1 cellular context compared by ENCODE assay signal in the genomic region with DNA sequence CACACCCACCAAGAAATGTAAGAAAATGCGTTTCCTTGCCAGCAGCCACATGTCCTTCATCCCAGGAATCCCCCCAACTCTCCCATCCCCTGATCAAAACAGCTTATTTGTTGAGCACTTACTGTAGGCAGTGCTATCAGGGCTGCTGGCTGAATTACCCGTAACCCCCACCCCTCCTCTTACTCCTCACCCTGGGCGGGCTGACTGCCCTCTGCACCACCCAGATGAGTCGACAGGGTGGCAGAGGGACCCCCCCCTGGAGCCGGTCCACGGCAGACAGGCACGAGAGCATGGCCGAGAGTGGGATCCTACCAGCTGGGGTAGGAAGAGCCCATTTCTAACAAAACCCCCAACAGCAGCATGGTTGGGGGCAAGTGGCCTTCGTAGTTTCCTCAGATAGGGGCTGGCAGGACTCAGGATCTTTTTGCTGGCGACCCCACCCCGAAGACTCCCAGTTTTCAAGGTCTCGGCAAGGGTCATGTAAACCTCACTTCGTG.
A peak's percentile ranks its signal among the peaks of the same experiment; 100 is the strongest.
TF ChIP-seq lines count a peak whose summit lies in the region.

No MANE protein-coding gene starts in this region.

TF ChIP-seq in K562, 482 proteins besides CTCF, POLR2A, EP300 and RAD21 (continued from another document and continues in another):
- TF ChIP-seq, protein P1, sequence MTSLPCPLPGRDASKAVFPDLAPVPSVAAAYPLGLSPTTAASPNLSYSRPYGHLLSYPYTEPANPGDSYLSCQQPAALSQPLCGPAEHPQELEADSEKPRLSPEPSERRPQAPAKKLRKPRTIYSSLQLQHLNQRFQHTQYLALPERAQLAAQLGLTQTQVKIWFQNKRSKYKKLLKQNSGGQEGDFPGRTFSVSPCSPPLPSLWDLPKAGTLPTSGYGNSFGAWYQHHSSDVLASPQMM (CRISPR knock-in tag; IDR thresholded peaks at IDR 0.05): no peak
- no peak for TF ChIP-seq TEAD4 (IDR thresholded peaks at IDR 0.05; ENCODE audit: low read length)
- no peak for TF ChIP-seq TEAD4 (CRISPR knock-in tag; IDR thresholded peaks at IDR 0.05; ENCODE audit: borderline replicate concordance)
- TF ChIP-seq TCFL5 (CRISPR knock-in tag; conservative IDR thresholded peaks at IDR 0.05): no peak
- no peak for TF ChIP-seq HDAC8 (tag; IDR thresholded peaks at IDR 0.05)
- TF ChIP-seq, protein P2, sequence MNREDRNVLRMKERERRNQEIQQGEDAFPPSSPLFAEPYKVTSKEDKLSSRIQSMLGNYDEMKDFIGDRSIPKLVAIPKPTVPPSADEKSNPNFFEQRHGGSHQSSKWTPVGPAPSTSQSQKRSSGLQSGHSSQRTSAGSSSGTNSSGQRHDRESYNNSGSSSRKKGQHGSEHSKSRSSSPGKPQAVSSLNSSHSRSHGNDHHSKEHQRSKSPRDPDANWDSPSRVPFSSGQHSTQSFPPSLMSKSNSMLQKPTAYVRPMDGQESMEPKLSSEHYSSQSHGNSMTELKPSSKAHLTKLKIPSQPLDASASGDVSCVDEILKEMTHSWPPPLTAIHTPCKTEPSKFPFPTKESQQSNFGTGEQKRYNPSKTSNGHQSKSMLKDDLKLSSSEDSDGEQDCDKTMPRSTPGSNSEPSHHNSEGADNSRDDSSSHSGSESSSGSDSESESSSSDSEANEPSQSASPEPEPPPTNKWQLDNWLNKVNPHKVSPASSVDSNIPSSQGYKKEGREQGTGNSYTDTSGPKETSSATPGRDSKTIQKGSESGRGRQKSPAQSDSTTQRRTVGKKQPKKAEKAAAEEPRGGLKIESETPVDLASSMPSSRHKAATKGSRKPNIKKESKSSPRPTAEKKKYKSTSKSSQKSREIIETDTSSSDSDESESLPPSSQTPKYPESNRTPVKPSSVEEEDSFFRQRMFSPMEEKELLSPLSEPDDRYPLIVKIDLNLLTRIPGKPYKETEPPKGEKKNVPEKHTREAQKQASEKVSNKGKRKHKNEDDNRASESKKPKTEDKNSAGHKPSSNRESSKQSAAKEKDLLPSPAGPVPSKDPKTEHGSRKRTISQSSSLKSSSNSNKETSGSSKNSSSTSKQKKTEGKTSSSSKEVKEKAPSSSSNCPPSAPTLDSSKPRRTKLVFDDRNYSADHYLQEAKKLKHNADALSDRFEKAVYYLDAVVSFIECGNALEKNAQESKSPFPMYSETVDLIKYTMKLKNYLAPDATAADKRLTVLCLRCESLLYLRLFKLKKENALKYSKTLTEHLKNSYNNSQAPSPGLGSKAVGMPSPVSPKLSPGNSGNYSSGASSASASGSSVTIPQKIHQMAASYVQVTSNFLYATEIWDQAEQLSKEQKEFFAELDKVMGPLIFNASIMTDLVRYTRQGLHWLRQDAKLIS (CRISPR knock-in tag; IDR thresholded peaks at IDR 0.05): peak; percentile 55; the same call in 1 of the 2 replicates
- no peak for TF ChIP-seq FOXJ2 (tag; IDR thresholded peaks at IDR 0.05)
- TF ChIP-seq GABPB2 (CRISPR knock-in tag; conservative IDR thresholded peaks at IDR 0.05): no peak
- no peak for TF ChIP-seq TCF3 (CRISPR knock-in tag; IDR thresholded peaks at IDR 0.05)
- TF ChIP-seq NUFIP1 (IDR thresholded peaks at IDR 0.05; ENCODE audit: partially characterized antibody): no peak
- no peak for TF ChIP-seq FOS (IDR thresholded peaks at IDR 0.05; ENCODE audit: extremely low read depth, insufficient read length)
- no peak for TF ChIP-seq ZNF551 (CRISPR knock-in tag; IDR thresholded peaks at IDR 0.05)
- TF ChIP-seq ZNF253 (CRISPR knock-in tag; conservative IDR thresholded peaks at IDR 0.05): no peak
- TF ChIP-seq YBX1 (IDR thresholded peaks at IDR 0.05): no peak
- TF ChIP-seq, protein P3, sequence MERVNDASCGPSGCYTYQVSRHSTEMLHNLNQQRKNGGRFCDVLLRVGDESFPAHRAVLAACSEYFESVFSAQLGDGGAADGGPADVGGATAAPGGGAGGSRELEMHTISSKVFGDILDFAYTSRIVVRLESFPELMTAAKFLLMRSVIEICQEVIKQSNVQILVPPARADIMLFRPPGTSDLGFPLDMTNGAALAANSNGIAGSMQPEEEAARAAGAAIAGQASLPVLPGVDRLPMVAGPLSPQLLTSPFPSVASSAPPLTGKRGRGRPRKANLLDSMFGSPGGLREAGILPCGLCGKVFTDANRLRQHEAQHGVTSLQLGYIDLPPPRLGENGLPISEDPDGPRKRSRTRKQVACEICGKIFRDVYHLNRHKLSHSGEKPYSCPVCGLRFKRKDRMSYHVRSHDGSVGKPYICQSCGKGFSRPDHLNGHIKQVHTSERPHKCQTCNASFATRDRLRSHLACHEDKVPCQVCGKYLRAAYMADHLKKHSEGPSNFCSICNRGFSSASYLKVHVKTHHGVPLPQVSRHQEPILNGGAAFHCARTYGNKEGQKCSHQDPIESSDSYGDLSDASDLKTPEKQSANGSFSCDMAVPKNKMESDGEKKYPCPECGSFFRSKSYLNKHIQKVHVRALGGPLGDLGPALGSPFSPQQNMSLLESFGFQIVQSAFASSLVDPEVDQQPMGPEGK (CRISPR knock-in tag; IDR thresholded peaks at IDR 0.05; ENCODE audit: borderline replicate concordance): no peak
- TF ChIP-seq ESRRB (CRISPR knock-in tag; IDR thresholded peaks at IDR 0.05; ENCODE audit: borderline replicate concordance): no peak
- no peak for TF ChIP-seq CXXC5 (CRISPR knock-in tag; IDR thresholded peaks at IDR 0.05)
- TF ChIP-seq GATAD2B (IDR thresholded peaks at IDR 0.05; ENCODE audit: borderline replicate concordance): no peak
- no peak for TF ChIP-seq ZNF121 (CRISPR knock-in tag; conservative IDR thresholded peaks at IDR 0.05)
- TF ChIP-seq, protein P4, sequence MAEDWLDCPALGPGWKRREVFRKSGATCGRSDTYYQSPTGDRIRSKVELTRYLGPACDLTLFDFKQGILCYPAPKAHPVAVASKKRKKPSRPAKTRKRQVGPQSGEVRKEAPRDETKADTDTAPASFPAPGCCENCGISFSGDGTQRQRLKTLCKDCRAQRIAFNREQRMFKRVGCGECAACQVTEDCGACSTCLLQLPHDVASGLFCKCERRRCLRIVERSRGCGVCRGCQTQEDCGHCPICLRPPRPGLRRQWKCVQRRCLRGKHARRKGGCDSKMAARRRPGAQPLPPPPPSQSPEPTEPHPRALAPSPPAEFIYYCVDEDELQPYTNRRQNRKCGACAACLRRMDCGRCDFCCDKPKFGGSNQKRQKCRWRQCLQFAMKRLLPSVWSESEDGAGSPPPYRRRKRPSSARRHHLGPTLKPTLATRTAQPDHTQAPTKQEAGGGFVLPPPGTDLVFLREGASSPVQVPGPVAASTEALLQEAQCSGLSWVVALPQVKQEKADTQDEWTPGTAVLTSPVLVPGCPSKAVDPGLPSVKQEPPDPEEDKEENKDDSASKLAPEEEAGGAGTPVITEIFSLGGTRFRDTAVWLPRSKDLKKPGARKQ (CRISPR knock-in tag; IDR thresholded peaks at IDR 0.05): no peak
- TF ChIP-seq, protein P5, sequence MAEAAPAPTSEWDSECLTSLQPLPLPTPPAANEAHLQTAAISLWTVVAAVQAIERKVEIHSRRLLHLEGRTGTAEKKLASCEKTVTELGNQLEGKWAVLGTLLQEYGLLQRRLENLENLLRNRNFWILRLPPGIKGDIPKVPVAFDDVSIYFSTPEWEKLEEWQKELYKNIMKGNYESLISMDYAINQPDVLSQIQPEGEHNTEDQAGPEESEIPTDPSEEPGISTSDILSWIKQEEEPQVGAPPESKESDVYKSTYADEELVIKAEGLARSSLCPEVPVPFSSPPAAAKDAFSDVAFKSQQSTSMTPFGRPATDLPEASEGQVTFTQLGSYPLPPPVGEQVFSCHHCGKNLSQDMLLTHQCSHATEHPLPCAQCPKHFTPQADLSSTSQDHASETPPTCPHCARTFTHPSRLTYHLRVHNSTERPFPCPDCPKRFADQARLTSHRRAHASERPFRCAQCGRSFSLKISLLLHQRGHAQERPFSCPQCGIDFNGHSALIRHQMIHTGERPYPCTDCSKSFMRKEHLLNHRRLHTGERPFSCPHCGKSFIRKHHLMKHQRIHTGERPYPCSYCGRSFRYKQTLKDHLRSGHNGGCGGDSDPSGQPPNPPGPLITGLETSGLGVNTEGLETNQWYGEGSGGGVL (CRISPR knock-in tag; IDR thresholded peaks at IDR 0.05): no peak
- TF ChIP-seq CHD1 (IDR thresholded peaks at IDR 0.05; ENCODE audit: low read length): peak; percentile 7
- TF ChIP-seq SP1 (CRISPR knock-in tag; IDR thresholded peaks at IDR 0.05): peak; percentile 61
- TF ChIP-seq, protein P6, sequence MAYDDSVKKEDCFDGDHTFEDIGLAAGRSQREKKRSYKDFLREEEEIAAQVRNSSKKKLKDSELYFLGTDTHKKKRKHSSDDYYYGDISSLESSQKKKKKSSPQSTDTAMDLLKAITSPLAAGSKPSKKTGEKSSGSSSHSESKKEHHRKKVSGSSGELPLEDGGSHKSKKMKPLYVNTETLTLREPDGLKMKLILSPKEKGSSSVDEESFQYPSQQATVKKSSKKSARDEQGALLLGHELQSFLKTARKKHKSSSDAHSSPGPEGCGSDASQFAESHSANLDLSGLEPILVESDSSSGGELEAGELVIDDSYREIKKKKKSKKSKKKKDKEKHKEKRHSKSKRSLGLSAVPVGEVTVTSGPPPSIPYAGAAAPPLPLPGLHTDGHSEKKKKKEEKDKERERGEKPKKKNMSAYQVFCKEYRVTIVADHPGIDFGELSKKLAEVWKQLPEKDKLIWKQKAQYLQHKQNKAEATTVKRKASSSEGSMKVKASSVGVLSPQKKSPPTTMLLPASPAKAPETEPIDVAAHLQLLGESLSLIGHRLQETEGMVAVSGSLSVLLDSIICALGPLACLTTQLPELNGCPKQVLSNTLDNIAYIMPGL (CRISPR knock-in tag; IDR thresholded peaks at IDR 0.05): no peak
- TF ChIP-seq ZBTB7A (IDR thresholded peaks at IDR 0.05; ENCODE audit: borderline replicate concordance, control insufficient read depth, low read depth, low read length): no peak
- TF ChIP-seq MECOM (CRISPR knock-in tag; IDR thresholded peaks at IDR 0.05): no peak
- TF ChIP-seq ZSCAN29 (IDR thresholded peaks at IDR 0.05): peak; percentile 59; the same call in 1 of the 2 replicates
- no peak for TF ChIP-seq HNRNPK (IDR thresholded peaks at IDR 0.05; ENCODE audit: low read depth, low read length, poor library complexity, severe bottlenecking)
- TF ChIP-seq, protein P7, sequence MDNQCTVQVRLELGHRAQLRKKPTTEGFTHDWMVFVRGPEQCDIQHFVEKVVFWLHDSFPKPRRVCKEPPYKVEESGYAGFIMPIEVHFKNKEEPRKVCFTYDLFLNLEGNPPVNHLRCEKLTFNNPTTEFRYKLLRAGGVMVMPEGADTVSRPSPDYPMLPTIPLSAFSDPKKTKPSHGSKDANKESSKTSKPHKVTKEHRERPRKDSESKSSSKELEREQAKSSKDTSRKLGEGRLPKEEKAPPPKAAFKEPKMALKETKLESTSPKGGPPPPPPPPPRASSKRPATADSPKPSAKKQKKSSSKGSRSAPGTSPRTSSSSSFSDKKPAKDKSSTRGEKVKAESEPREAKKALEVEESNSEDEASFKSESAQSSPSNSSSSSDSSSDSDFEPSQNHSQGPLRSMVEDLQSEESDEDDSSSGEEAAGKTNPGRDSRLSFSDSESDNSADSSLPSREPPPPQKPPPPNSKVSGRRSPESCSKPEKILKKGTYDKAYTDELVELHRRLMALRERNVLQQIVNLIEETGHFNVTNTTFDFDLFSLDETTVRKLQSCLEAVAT (IDR thresholded peaks at IDR 0.05): no peak
- no peak for TF ChIP-seq BRD4 (IDR thresholded peaks at IDR 0.05)
- TF ChIP-seq SRSF9 (IDR thresholded peaks at IDR 0.05; ENCODE audit: borderline replicate concordance, low read depth, low read length): no peak
- no peak for TF ChIP-seq ZNF347 (CRISPR knock-in tag; IDR thresholded peaks at IDR 0.05; ENCODE audit: low read depth)
- TF ChIP-seq SRSF1 (IDR thresholded peaks at IDR 0.05; ENCODE audit: low read depth, low read length): no peak
- TF ChIP-seq, protein P8, sequence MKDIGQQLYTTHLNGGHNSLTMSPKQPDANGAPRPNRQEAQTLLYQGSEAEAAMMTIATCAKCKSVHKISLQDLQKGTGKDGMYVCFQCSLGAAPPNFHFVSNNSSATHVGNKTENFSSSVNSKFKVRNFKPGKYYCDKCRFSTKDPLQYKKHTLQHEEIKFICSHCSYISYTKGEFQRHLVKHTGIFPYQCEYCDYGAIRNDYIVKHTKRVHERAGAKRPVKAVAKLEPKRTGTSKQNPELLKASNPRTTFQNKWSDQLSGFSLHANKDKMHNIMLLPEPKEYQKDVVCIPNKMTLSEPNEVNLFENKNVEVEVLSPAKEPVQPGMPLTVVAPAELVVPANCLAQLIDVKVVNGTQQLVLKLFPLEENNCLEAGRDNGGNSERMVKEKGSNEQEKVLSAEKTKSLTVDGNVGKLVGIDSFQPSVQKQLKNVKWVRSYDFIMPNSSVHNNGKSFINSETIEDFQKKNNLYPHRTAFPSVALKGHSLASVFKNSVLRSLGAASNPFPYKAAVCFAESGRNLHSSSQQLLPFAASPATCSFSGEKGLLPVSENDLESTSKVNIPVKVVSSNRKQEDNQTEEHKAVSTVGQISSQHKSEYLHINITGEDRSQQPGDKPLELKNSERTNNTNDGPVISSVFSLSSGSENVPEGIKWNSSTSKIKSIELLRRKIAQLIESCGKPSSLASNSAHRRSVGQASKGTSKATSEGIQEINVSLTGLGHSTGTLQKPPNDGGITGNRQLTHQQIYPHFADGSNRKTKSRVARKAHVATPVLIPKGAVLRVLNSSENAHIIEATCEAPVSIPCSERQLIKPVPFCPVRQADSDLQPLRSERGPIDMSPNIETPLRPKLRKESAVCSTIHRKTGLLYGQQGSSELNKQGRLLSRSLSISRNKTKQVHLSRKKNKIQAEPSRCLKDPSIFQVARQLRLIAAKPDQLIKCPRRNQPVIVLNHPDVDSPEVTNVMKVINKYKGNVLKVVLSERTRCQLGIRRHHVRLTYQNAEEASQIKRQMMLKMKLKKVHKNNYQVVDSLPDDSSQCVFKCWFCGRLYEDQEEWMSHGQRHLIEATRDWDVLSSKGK (CRISPR knock-in tag; IDR thresholded peaks at IDR 0.05): no peak
- no peak for TF ChIP-seq PTTG1 (tag; IDR thresholded peaks at IDR 0.05; ENCODE audit: low read depth)
- TF ChIP-seq TGIF2 (CRISPR knock-in tag; IDR thresholded peaks at IDR 0.05): no peak
- no peak for TF ChIP-seq MTA1 (IDR thresholded peaks at IDR 0.05; ENCODE audit: borderline replicate concordance)
- TF ChIP-seq SNRNP70 (optimal IDR thresholded peaks at IDR 0.05; ENCODE audit: low read depth, low read length): no peak
- no peak for TF ChIP-seq NCOA6 (IDR thresholded peaks at IDR 0.05)
- TF ChIP-seq NR2C2 (CRISPR knock-in tag; IDR thresholded peaks at IDR 0.05): no peak
- peak; percentile 80 for TF ChIP-seq NR2C2 (tag; IDR thresholded peaks at IDR 0.05)
- TF ChIP-seq ZNF830 (CRISPR knock-in tag; IDR thresholded peaks at IDR 0.05): no peak
- TF ChIP-seq BACH1 (tag; IDR thresholded peaks at IDR 0.05): no peak
- TF ChIP-seq SAFB2 (IDR thresholded peaks at IDR 0.05; ENCODE audit: borderline replicate concordance, low read depth, low read length, severe bottlenecking): no peak
- no peak for TF ChIP-seq ZNF780A (CRISPR knock-in tag; IDR thresholded peaks at IDR 0.05)
- no peak for TF ChIP-seq PHF21A (IDR thresholded peaks at IDR 0.05; ENCODE audit: borderline replicate concordance, low read depth)
- TF ChIP-seq ZNF184 (CRISPR knock-in tag; IDR thresholded peaks at IDR 0.05): no peak
- no peak for TF ChIP-seq TAL1 (IDR thresholded peaks at IDR 0.05)
- TF ChIP-seq ZNF717 (CRISPR knock-in tag; IDR thresholded peaks at IDR 0.05): no peak
